22 cellular contexts compared by ENCODE assay signal in the genomic region with DNA sequence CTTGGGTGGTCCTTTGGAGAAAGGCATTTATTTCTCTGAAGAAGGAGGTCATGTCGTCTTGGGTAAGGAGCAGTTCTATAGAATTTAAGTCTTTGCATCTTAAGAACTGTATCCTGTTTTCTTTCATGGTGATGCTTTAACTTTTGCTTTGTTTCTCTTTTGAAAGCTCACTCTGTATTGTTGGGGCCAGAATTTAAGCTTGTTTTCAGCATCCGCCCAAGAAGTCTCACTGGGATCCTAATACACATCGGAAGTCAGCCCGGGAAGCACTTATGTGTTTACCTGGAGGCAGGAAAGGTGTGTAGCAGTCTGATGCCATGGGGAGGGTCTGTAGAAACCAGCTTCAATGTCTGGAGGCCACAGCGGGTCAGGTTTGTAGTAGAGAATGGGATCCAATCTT.
"Had no signal": no experiment of that assay in that cellular context is flagged by ENCODE, and none has a peak within 500 bp of the region (broad histone marks: within the 10 kb centered on the region; RNA-seq: fewer than 3 reads in every experiment).

No MANE protein-coding gene starts in this region.

- H3K9me3 ChIP-seq: psoas muscle, sigmoid colon had no signal

- DNase-seq: activated CD4-positive, alpha-beta T cell treated with anti-CD3 and anti-CD28 coated beads for 36 hours; activated CD4-positive, CD25-positive, alpha-beta regulatory T cell; activated gamma-delta T cell treated with Interleukin-2 at 50 U/mL for 16 hours; activated naive CD4-positive, alpha-beta T cell treated with anti-CD3 and anti-CD28 coated beads, Interleukin-2, amount 50 U/mL, for 16 hours; activated T-cell treated with anti-CD3 and anti-CD28 coated beads, Interleukin-2, amount 50 U/mL, for 1 hour; amniotic stem cell; caudate nucleus; foreskin fibroblast; hippocampal formation; immature natural killer cell; naive thymus-derived CD4-positive, alpha-beta T cell; occipital lobe; psoas muscle; sigmoid colon; small intestine; stimulated activated CD4-positive, alpha-beta T cell treated with anti-CD3 and anti-CD28 coated beads, Interleukin-4, amount 100 ng/mL, for 24 hours; stimulated activated naive CD8-positive, alpha-beta T cell treated with anti-CD3 and anti-CD28 coated beads, Interleukin-15, amount 100 ng/mL, for 72 hours; substantia nigra; T-cell had no signal

- H3K9ac ChIP-seq: parathyroid adenoma had no signal

- ATAC-seq: activated CD4-positive, alpha-beta T cell treated with anti-CD3 and anti-CD28 coated beads for 36 hours; esophagus mucosa; naive thymus-derived CD4-positive, alpha-beta T cell; psoas muscle; stimulated activated effector memory CD8-positive, alpha-beta T cell treated with anti-CD3 and anti-CD28 coated beads, Interleukin-12 subunit alpha, Interleukin-12 subunit beta, amount 100 ng/mL, for 72 hours; stimulated activated naive CD8-positive, alpha-beta T cell treated with anti-CD3 and anti-CD28 coated beads, Interleukin-15, amount 100 ng/mL, for 72 hours; T-cell had no signal

- H3K4me1 ChIP-seq: parathyroid adenoma, psoas muscle had no signal

- H3K27ac ChIP-seq: parathyroid adenoma, psoas muscle, sigmoid colon had no signal

- H3K4me3 ChIP-seq: psoas muscle, sigmoid colon had no signal

- FAIRE-seq: small intestine had no signal

- H3K27me3 ChIP-seq: sigmoid colon had no signal

- H3K36me3 ChIP-seq: sigmoid colon had no signal
